Comparison of ENCODE assay signal across 1 cellular context in genomic region chr16:11205065-11205699, GRCh38.
TF ChIP-seq lines count a peak whose summit lies in the region.

No MANE protein-coding gene starts in this region.

TF ChIP-seq in K562, 482 proteins besides CTCF, POLR2A, EP300 and RAD21 (continued from another document):
- TF ChIP-seq AFF4 (CRISPR knock-in tag; IDR thresholded peaks at IDR 0.05): no peak
- TF ChIP-seq ZFPM2 (CRISPR knock-in tag; IDR thresholded peaks at IDR 0.05): no peak
- TF ChIP-seq PHF20 (IDR thresholded peaks at IDR 0.05; ENCODE audit: partially characterized antibody): peak; percentile 48
- no peak for TF ChIP-seq NELFE (IDR thresholded peaks at IDR 0.05; ENCODE audit: insufficient read depth, insufficient read length)
- TF ChIP-seq NCOA4 (IDR thresholded peaks at IDR 0.05; ENCODE audit: partially characterized antibody): no peak
- TF ChIP-seq PYGO2 (tag; IDR thresholded peaks at IDR 0.05): no peak
- TF ChIP-seq MCM3 (IDR thresholded peaks at IDR 0.05): no peak
- TF ChIP-seq TGIF2 (CRISPR knock-in tag; IDR thresholded peaks at IDR 0.05): no peak
- TF ChIP-seq HINFP (tag; conservative IDR thresholded peaks at IDR 0.05; ENCODE audit: low read depth): no peak
- no peak for TF ChIP-seq ZC3H11A (IDR thresholded peaks at IDR 0.05; ENCODE audit: low read depth, low read length)
- TF ChIP-seq E2F1 (CRISPR knock-in tag; IDR thresholded peaks at IDR 0.05): no peak
- TF ChIP-seq NBN (IDR thresholded peaks at IDR 0.05; ENCODE audit: low read depth): no peak
- TF ChIP-seq ARID4B (CRISPR knock-in tag; IDR thresholded peaks at IDR 0.05): no peak
- TF ChIP-seq SMARCB1 (IDR thresholded peaks at IDR 0.05; ENCODE audit: insufficient read length, low read depth): no peak
- no peak for TF ChIP-seq ZBTB26 (CRISPR knock-in tag; IDR thresholded peaks at IDR 0.05)
- TF ChIP-seq KAT7 (CRISPR knock-in tag; IDR thresholded peaks at IDR 0.05; ENCODE audit: borderline replicate concordance): no peak
- no peak for TF ChIP-seq STAT5A (IDR thresholded peaks at IDR 0.05; ENCODE audit: borderline replicate concordance, low read length)
- no peak for TF ChIP-seq CBFA2T2 (conservative IDR thresholded peaks at IDR 0.05)
- no peak for TF ChIP-seq ETV1 (tag; conservative IDR thresholded peaks at IDR 0.05; ENCODE audit: low read depth)
- no peak for TF ChIP-seq KLF6 (CRISPR knock-in tag; IDR thresholded peaks at IDR 0.05; ENCODE audit: borderline replicate concordance)
- 0 out of 2 replicates have a peak, but pooled peaks have one; percentile 44 for TF ChIP-seq CBX1 (IDR thresholded peaks at IDR 0.05; ENCODE audit: low read depth)
- TF ChIP-seq LARP7 (IDR thresholded peaks at IDR 0.05): no peak
- no peak for TF ChIP-seq PTTG1 (tag; IDR thresholded peaks at IDR 0.05; ENCODE audit: low read depth)
- TF ChIP-seq TBP (optimal IDR thresholded peaks at IDR 0.05; ENCODE audit: low read depth, low read length): no peak
- peak; percentile 84 for TF ChIP-seq BCOR (IDR thresholded peaks at IDR 0.05)
- TF ChIP-seq ZNF77 (CRISPR knock-in tag; IDR thresholded peaks at IDR 0.05): no peak
- TF ChIP-seq NFRKB (IDR thresholded peaks at IDR 0.05; ENCODE audit: low read depth): no peak
- no peak for TF ChIP-seq E2F5 (CRISPR knock-in tag; IDR thresholded peaks at IDR 0.05)
- TF ChIP-seq TSHZ1 (CRISPR knock-in tag; IDR thresholded peaks at IDR 0.05): no peak
- TF ChIP-seq NFIX (CRISPR knock-in tag; IDR thresholded peaks at IDR 0.05; ENCODE audit: low read depth): no peak
- no peak for TF ChIP-seq FOXK2 (conservative IDR thresholded peaks at IDR 0.05 in 1 of 2, IDR thresholded peaks at IDR 0.05 in 1 of 2; ENCODE audit: low read depth in 2 of 2)
- TF ChIP-seq ZNF12 (CRISPR knock-in tag; IDR thresholded peaks at IDR 0.05): no peak
- TF ChIP-seq CHCHD3 (CRISPR knock-in tag; IDR thresholded peaks at IDR 0.05): no peak
- TF ChIP-seq TEAD1 (CRISPR knock-in tag; IDR thresholded peaks at IDR 0.05): no peak
TF ChIP-seq in K562: peak in this region for 12.
